Comparison of ENCODE assay signal across 27 cellular contexts in genomic region chr22:50463188-50463900, GRCh38. TPM values are rescaled to one million over a fixed set of nuclear protein-coding genes. Genes with fewer than 3 reads are reported as not detected.
A peak's percentile ranks its signal among the peaks of the same experiment; 100 is the strongest.
DNase-seq lines count a peak whose midpoint lies in the region; ATAC-seq, FAIRE-seq and TF ChIP-seq lines count a peak whose summit lies in the region.
"Had no signal": no experiment of that assay in that cellular context is flagged by ENCODE, and none has a peak within 500 bp of the region (broad histone marks: within the 10 kb centered on the region; RNA-seq: fewer than 3 reads in every experiment).

No MANE protein-coding gene starts in this region.

- in situ Hi-C loops in HepG2 (cut with HindIII; ENCODE audit: extremely low pct_ligation_motif_present, low pct_unique_long_range_greater_than_20kb) = no loop called here

- no peak for FAIRE-seq in HepG2 (lab: Jason Lieb, UNC)
- FAIRE-seq: GM12878 had no signal

- no peak overlapping the region for H3K9ac ChIP-seq in HepG2 (ENCODE audit: insufficient read depth, low read depth, low read length)

- POLR2A ChIA-PET in HepG2 (lab: Yijun Ruan, JAX) = no interaction called here

- H3K36me3 ChIP-seq in HepG2 (replicated peaks in 1 of 2; ENCODE audit: control insufficient read depth in 1 of 2, insufficient read depth in 2 of 2, low read length in 2 of 2) (peaks cover 38 to 69% of the 10 kb centered on the region in 2 experiments; a peak in 4 of 5 replicates), right lobe of liver (peaks cover 4 to 79% (median 48%) of the 10 kb centered on the region in 4 donors)

- no peaks in the 10 kb centered on the region for H4K20me1 ChIP-seq in HepG2 (ENCODE audit: insufficient read depth, low read length)

- H2AFZ ChIP-seq in HepG2 (ENCODE audit: low read length) = no peak overlapping the region

- H3K36me3 Mint-ChIP-seq in glutamatergic neuron (ENCODE audit: unreplicated experiment) = no peaks in the 10 kb centered on the region
- H3K36me3 Mint-ChIP-seq in stimulated activated effector memory CD8-positive, alpha-beta T cell treated with anti-CD3 and anti-CD28 coated beads, Interleukin-12 subunit alpha, Interleukin-12 subunit beta, amount 100 ng/mL, for 72 hours = peaks cover 78% of the 10 kb centered on the region
- H3K36me3 Mint-ChIP-seq in activated naive CD8-positive, alpha-beta T cell treated with anti-CD3 and anti-CD28 coated beads, Interleukin-2, amount 50 U/mL, for 24 hours (ENCODE audit: low read depth) = peaks cover 16% of the 10 kb centered on the region

- TF ChIP-seq POLR2A in HepG2 (IDR thresholded peaks at IDR 0.05; ENCODE audit: insufficient read depth in 1 of 2, low read depth in 2 of 2, low read length in 2 of 2) (no peak), right lobe of liver (IDR thresholded peaks at IDR 0.05) (no peak)

- H3K4me2 ChIP-seq in HepG2 (ENCODE audit: low read depth, low read length) = no peak overlapping the region

- no peak for TF ChIP-seq EP300 in HepG2 (IDR thresholded peaks at IDR 0.05; ENCODE audit: low read depth in 2 of 2, low read length in 2 of 2)
- no peak for TF ChIP-seq EP300 in HepG2 (CRISPR knock-in tag; IDR thresholded peaks at IDR 0.05; ENCODE audit: borderline replicate concordance)

- no peaks in the 10 kb centered on the region for H3K9me3 ChIP-seq in HepG2 (ENCODE audit: low read length)
- no peaks in the 10 kb centered on the region for H3K9me3 ChIP-seq in right lobe of liver
- H3K9me3 ChIP-seq: Caco-2 had no signal

- no peak overlapping the region for H3K4me3 Mint-ChIP-seq in glutamatergic neuron (ENCODE audit: unreplicated experiment)
- H3K4me3 Mint-ChIP-seq in stimulated activated effector memory CD8-positive, alpha-beta T cell treated with anti-CD3 and anti-CD28 coated beads, Interleukin-12 subunit alpha, Interleukin-12 subunit beta, amount 100 ng/mL, for 72 hours = no peak overlapping the region
- no peak overlapping the region for H3K4me3 Mint-ChIP-seq in activated naive CD8-positive, alpha-beta T cell treated with anti-CD3 and anti-CD28 coated beads, Interleukin-2, amount 50 U/mL, for 24 hours

- no peak for TF ChIP-seq RAD21 in HepG2 (CRISPR knock-in tag; IDR thresholded peaks at IDR 0.05)

- CTCF ChIA-PET in HepG2 (lab: Yijun Ruan, JAX; ENCODE audit: low intra/inter-chr PET ratio, low total read pairs) = no interaction called here

- 96% methylated on average over 17 of the region's 28 CpGs for WGBS in HepG2 (ENCODE audit: low lambda C conversion rate)
- WGBS in right lobe of liver (ENCODE audit: insufficient coverage, low coverage, low lambda C conversion rate, missing lambda C conversion rate) = 93% methylated on average over 11 of the region's 28 CpGs

- no peak for ATAC-seq in HepG2
- no peak for ATAC-seq in right lobe of liver
- no peak for ATAC-seq in stimulated activated effector memory CD8-positive, alpha-beta T cell treated with anti-CD3 and anti-CD28 coated beads, Interleukin-12 subunit alpha, Interleukin-12 subunit beta, amount 100 ng/mL, for 72 hours
- ATAC-seq in activated naive CD8-positive, alpha-beta T cell treated with anti-CD3 and anti-CD28 coated beads, Interleukin-2, amount 50 U/mL, for 24 hours = no peak
- ATAC-seq in GM21619 (IDR thresholded peaks at IDR 0.05; ENCODE audit: unreplicated experiment) = no peak
- no peak for ATAC-seq in HG03469 (IDR thresholded peaks at IDR 0.05; ENCODE audit: unreplicated experiment)
- ATAC-seq: GM12878, HCT116, Panc1 had no signal

- intact Hi-C loops in HepG2 (cut with micrococcal nuclease; ENCODE audit: unreplicated experiment) (no loop called here), right lobe of liver (cut with DNase I) (no loop called here)

- no peaks in the 10 kb centered on the region for H3K79me2 ChIP-seq in HepG2 (ENCODE audit: insufficient read depth, low read length)

- H3K27ac ChIP-seq in HepG2 (ENCODE audit: extremely low read length, insufficient read depth, low read length) = no peak overlapping the region
- H3K27ac ChIP-seq in right lobe of liver = no peak overlapping the region
- H3K27ac ChIP-seq: HL-60 had no signal

- peaks cover 11% of the 10 kb centered on the region for H3K27me3 Mint-ChIP-seq in glutamatergic neuron (ENCODE audit: unreplicated experiment)
- no peaks in the 10 kb centered on the region for H3K27me3 Mint-ChIP-seq in activated naive CD8-positive, alpha-beta T cell treated with anti-CD3 and anti-CD28 coated beads, Interleukin-2, amount 50 U/mL, for 24 hours

- peaks cover under 1% of the 10 kb centered on the region for H3K4me1 Mint-ChIP-seq in glutamatergic neuron (ENCODE audit: low read depth, unreplicated experiment)
- H3K4me1 Mint-ChIP-seq in stimulated activated effector memory CD8-positive, alpha-beta T cell treated with anti-CD3 and anti-CD28 coated beads, Interleukin-12 subunit alpha, Interleukin-12 subunit beta, amount 100 ng/mL, for 72 hours = peaks cover 20% of the 10 kb centered on the region
- peaks cover 9% of the 10 kb centered on the region for H3K4me1 Mint-ChIP-seq in activated naive CD8-positive, alpha-beta T cell treated with anti-CD3 and anti-CD28 coated beads, Interleukin-2, amount 50 U/mL, for 24 hours

- H3K4me3 ChIP-seq in HepG2 (replicated peaks in 1 of 3; ENCODE audit: insufficient read depth in 1 of 3, low read depth in 2 of 3, low read length in 3 of 3) = no peak overlapping the region
- no peak overlapping the region for H3K4me3 ChIP-seq in right lobe of liver
- H3K4me3 ChIP-seq: GM12878 had no signal

- H3K4me1 ChIP-seq in HepG2 (ENCODE audit: insufficient read depth, low read length) = no peaks in the 10 kb centered on the region
- H3K4me1 ChIP-seq in right lobe of liver = no peaks in the 10 kb centered on the region

- no TSS peak for BruUV-seq in HepG2 (replicated peaks; lab: Mats Ljungman, UMichigan)

- H3K27me3 ChIP-seq in HepG2 (ENCODE audit: control insufficient read depth in 1 of 2, insufficient read depth in 2 of 2, low read length in 2 of 2) (no peaks in the 10 kb centered on the region), right lobe of liver (no peaks in the 10 kb centered on the region)

- TF ChIP-seq CTCF in HepG2 (CRISPR knock-in tag; IDR thresholded peaks at IDR 0.05) = no peak
- TF ChIP-seq CTCF in right lobe of liver (IDR thresholded peaks at IDR 0.05) = no peak
- TF ChIP-seq CTCF in glutamatergic neuron (IDR thresholded peaks at IDR 0.05; ENCODE audit: partially characterized antibody, unreplicated experiment) = no peak

- no peak for DNase-seq in HepG2 (ENCODE audit: low spot score)
- no peak for DNase-seq in right lobe of liver
- no peak for DNase-seq in glutamatergic neuron
- no peak for DNase-seq in stimulated activated effector memory CD8-positive, alpha-beta T cell treated with anti-CD3 and anti-CD28 coated beads, Interleukin-12 subunit alpha, Interleukin-12 subunit beta, amount 100 ng/mL, for 72 hours (ENCODE audit: low spot score in 2 of 2)
- no peak for DNase-seq in activated naive CD8-positive, alpha-beta T cell treated with anti-CD3 and anti-CD28 coated beads, Interleukin-2, amount 50 U/mL, for 24 hours
- DNase-seq: Caco-2, DMS 273 treated with DMSO at 0.1 percent for 48 hours, DMS79, EL, GDM1, NCI-H1048, NCI-H1417, NCI-H1694 treated with DMSO at 0.1 percent for 48 hours, NCI-H2081, NCI-H2171, NCI-H226, NCI-H510A, NCI-H69, SHP77 treated with DMSO at 0.1 percent for 48 hours had no signal

- H3K27ac Mint-ChIP-seq in glutamatergic neuron (ENCODE audit: unreplicated experiment) = peak overlapping the region; percentile 55
- peak overlapping the region; percentile 65 for H3K27ac Mint-ChIP-seq in stimulated activated effector memory CD8-positive, alpha-beta T cell treated with anti-CD3 and anti-CD28 coated beads, Interleukin-12 subunit alpha, Interleukin-12 subunit beta, amount 100 ng/mL, for 72 hours
- no peak overlapping the region for H3K27ac Mint-ChIP-seq in activated naive CD8-positive, alpha-beta T cell treated with anti-CD3 and anti-CD28 coated beads, Interleukin-2, amount 50 U/mL, for 24 hours

- peaks cover 5% of the 10 kb centered on the region for H3K9me3 Mint-ChIP-seq in glutamatergic neuron (ENCODE audit: unreplicated experiment)
- no peaks in the 10 kb centered on the region for H3K9me3 Mint-ChIP-seq in stimulated activated effector memory CD8-positive, alpha-beta T cell treated with anti-CD3 and anti-CD28 coated beads, Interleukin-12 subunit alpha, Interleukin-12 subunit beta, amount 100 ng/mL, for 72 hours
- H3K9me3 Mint-ChIP-seq in activated naive CD8-positive, alpha-beta T cell treated with anti-CD3 and anti-CD28 coated beads, Interleukin-2, amount 50 U/mL, for 24 hours = no peaks in the 10 kb centered on the region

RNA-seq across cellular contexts. Expression of gene SBF1, which starts 11.5 kb away (rescaled TPM):
- total RNA-seq in HepG2 (2016; rRNA removed; fragmentation: Illumina TruSeq; extraction: Trizol) = 21.3 and 40.9 TPM in 2 replicates
- total RNA-seq in HepG2 (2016; cell fraction: cytosol; rRNA removed; fragmentation: Illumina TruSeq; extraction: Trizol; ENCODE audit: low read depth) = 10.6 and 11.9 TPM in 2 replicates
- 18.4 and 42.1 TPM in 2 replicates for total RNA-seq in HepG2 (2016; cell fraction: insoluble cytoplasmic fraction; rRNA removed; fragmentation: Illumina TruSeq; extraction: Trizol)
- 25.7 and 27.6 TPM in 2 replicates for total RNA-seq in HepG2 (2016; cell fraction: membrane; rRNA removed; fragmentation: Illumina TruSeq; extraction: Trizol)
- total RNA-seq in HepG2 (2016; cell fraction: nucleus; rRNA removed; fragmentation: Illumina TruSeq; extraction: Trizol) = 35.2 and 39.9 TPM in 2 replicates
- polyA plus RNA-seq in HepG2 (2011; rRNA removed) = 31.7 and 43.3 TPM in 2 replicates
- 23.0 and 36.7 TPM in 2 replicates for polyA plus RNA-seq in HepG2 (2011; cell fraction: cytosol; rRNA removed)
- polyA plus RNA-seq in HepG2 (2011; cell fraction: nucleus; rRNA removed) = 212 and 268 TPM in 2 replicates
- 35.0 and 42.8 TPM in 2 replicates for polyA plus RNA-seq in HepG2 (2012)
- 5.2 and 5.5 TPM in 2 replicates for polyA plus RNA-seq in HepG2 (2016; cell fraction: cytosol; fragmentation: Illumina TruSeq; extraction: Trizol; ENCODE audit: low read depth)
- polyA plus RNA-seq in HepG2 (2016; cell fraction: insoluble cytoplasmic fraction; fragmentation: Illumina TruSeq; extraction: Trizol; ENCODE audit: low read depth) = 23.9 and 35.9 TPM in 2 replicates
- polyA plus RNA-seq in HepG2 (2016; cell fraction: membrane; fragmentation: Illumina TruSeq; extraction: Trizol; ENCODE audit: low read depth) = 16.7 and 21.6 TPM in 2 replicates
- polyA plus RNA-seq in HepG2 (2016; cell fraction: nucleus; fragmentation: Illumina TruSeq; extraction: Trizol; ENCODE audit: insufficient read depth, low read depth) = 92.6 and 93.2 TPM in 2 replicates
- polyA minus RNA-seq in HepG2 (2011; rRNA and poly(A)+ RNA removed; ENCODE audit: low replicate concordance) = 67.4 and 124 TPM in 2 replicates
- 36.5 and 37.3 TPM in 2 replicates for polyA minus RNA-seq in HepG2 (2011; cell fraction: cytosol; rRNA and poly(A)+ RNA removed)
- polyA minus RNA-seq in HepG2 (2011; cell fraction: nucleus; rRNA and poly(A)+ RNA removed) = 65.0 and 67.6 TPM in 2 replicates
- 10 to 100 TPM; 18.3 to 28.9 (median 22.8) TPM for total RNA-seq in right lobe of liver
- 206 TPM for total RNA-seq in glutamatergic neuron (ENCODE audit: unreplicated experiment)

RNA-seq across cellular contexts. Expression of gene ADM2, which starts 18.0 kb away (rescaled TPM):
- total RNA-seq in HepG2 (2016; rRNA removed; fragmentation: Illumina TruSeq; extraction: Trizol) = 0.76 and 1.2 TPM in 2 replicates
- 0.10 and 0.18 TPM in 2 replicates for total RNA-seq in HepG2 (2016; cell fraction: cytosol; rRNA removed; fragmentation: Illumina TruSeq; extraction: Trizol; ENCODE audit: low read depth)
- 0.68 and 1.4 TPM in 2 replicates for total RNA-seq in HepG2 (2016; cell fraction: insoluble cytoplasmic fraction; rRNA removed; fragmentation: Illumina TruSeq; extraction: Trizol)
- total RNA-seq in HepG2 (2016; cell fraction: membrane; rRNA removed; fragmentation: Illumina TruSeq; extraction: Trizol) = 0.68 and 0.83 TPM in 2 replicates
- 1.3 and 1.9 TPM in 2 replicates for total RNA-seq in HepG2 (2016; cell fraction: nucleus; rRNA removed; fragmentation: Illumina TruSeq; extraction: Trizol)
- polyA plus RNA-seq in HepG2 (2011; rRNA removed) = 3.0 and 4.0 TPM in 2 replicates
- polyA plus RNA-seq in HepG2 (2011; cell fraction: cytosol; rRNA removed) = 2.7 and 2.8 TPM in 2 replicates
- polyA plus RNA-seq in HepG2 (2011; cell fraction: nucleus; rRNA removed) = 7.0 and 9.2 TPM in 2 replicates
- polyA plus RNA-seq in HepG2 (2012) = 3.7 and 10.8 TPM in 2 replicates
- 0.40 and 0.43 TPM in 2 replicates for polyA plus RNA-seq in HepG2 (2016; cell fraction: cytosol; fragmentation: Illumina TruSeq; extraction: Trizol; ENCODE audit: low read depth)
- 1.3 and 1.6 TPM in 2 replicates for polyA plus RNA-seq in HepG2 (2016; cell fraction: insoluble cytoplasmic fraction; fragmentation: Illumina TruSeq; extraction: Trizol; ENCODE audit: low read depth)
- 0.73 and 0.76 TPM in 2 replicates for polyA plus RNA-seq in HepG2 (2016; cell fraction: membrane; fragmentation: Illumina TruSeq; extraction: Trizol; ENCODE audit: low read depth)
- polyA plus RNA-seq in HepG2 (2016; cell fraction: nucleus; fragmentation: Illumina TruSeq; extraction: Trizol; ENCODE audit: insufficient read depth, low read depth) = 6.0 and 6.1 TPM in 2 replicates
- polyA minus RNA-seq in HepG2 (2011; rRNA and poly(A)+ RNA removed; ENCODE audit: low replicate concordance) = 0.94 and 3.6 TPM in 2 replicates
- 3.0 and 3.9 TPM in 2 replicates for polyA minus RNA-seq in HepG2 (2011; cell fraction: cytosol; rRNA and poly(A)+ RNA removed)
- 2.7 and 3.0 TPM in 2 replicates for polyA minus RNA-seq in HepG2 (2011; cell fraction: nucleus; rRNA and poly(A)+ RNA removed)
- 10 to 100 TPM in 1 of 6 experiments, 1 to 10 TPM in 5; 1.0 to 19.2 (median 2.2) TPM for total RNA-seq in right lobe of liver
- total RNA-seq in glutamatergic neuron (ENCODE audit: unreplicated experiment) = 37.6 TPM
- total RNA-seq: A172 had no signal

RNA-seq across cellular contexts. Expression of gene MIOX, which starts 23.3 kb away (rescaled TPM):
- total RNA-seq in HepG2 (2016; rRNA removed; fragmentation: Illumina TruSeq; extraction: Trizol) (1.2 and 1.5 TPM in 2 replicates), right lobe of liver (not detected), glutamatergic neuron (ENCODE audit: unreplicated experiment) (4.0 TPM)
- total RNA-seq in HepG2 (2016; cell fraction: cytosol; rRNA removed; fragmentation: Illumina TruSeq; extraction: Trizol; ENCODE audit: low read depth) = 1.2 and 1.7 TPM in 2 replicates
- total RNA-seq in HepG2 (2016; cell fraction: insoluble cytoplasmic fraction; rRNA removed; fragmentation: Illumina TruSeq; extraction: Trizol) = 1.3 and 2.0 TPM in 2 replicates
- 1.9 and 2.9 TPM in 2 replicates for total RNA-seq in HepG2 (2016; cell fraction: membrane; rRNA removed; fragmentation: Illumina TruSeq; extraction: Trizol)
- total RNA-seq in HepG2 (2016; cell fraction: nucleus; rRNA removed; fragmentation: Illumina TruSeq; extraction: Trizol) = 1.7 and 2.7 TPM in 2 replicates
- polyA plus RNA-seq in HepG2 (2011; rRNA removed) = 2.9 and 5.0 TPM in 2 replicates
- 2.3 and 3.0 TPM in 2 replicates for polyA plus RNA-seq in HepG2 (2011; cell fraction: cytosol; rRNA removed)
- polyA plus RNA-seq in HepG2 (2011; cell fraction: nucleus; rRNA removed) = 27.0 and 27.4 TPM in 2 replicates
- 1.8 and 3.2 TPM in 2 replicates for polyA plus RNA-seq in HepG2 (2012)
- polyA plus RNA-seq in HepG2 (2016; cell fraction: cytosol; fragmentation: Illumina TruSeq; extraction: Trizol; ENCODE audit: low read depth) = 2.6 and 2.7 TPM in 2 replicates
- 1.4 and 1.6 TPM in 2 replicates for polyA plus RNA-seq in HepG2 (2016; cell fraction: insoluble cytoplasmic fraction; fragmentation: Illumina TruSeq; extraction: Trizol; ENCODE audit: low read depth)
- 1.6 and 1.8 TPM in 2 replicates for polyA plus RNA-seq in HepG2 (2016; cell fraction: membrane; fragmentation: Illumina TruSeq; extraction: Trizol; ENCODE audit: low read depth)
- 3.9 and 5.8 TPM in 2 replicates for polyA plus RNA-seq in HepG2 (2016; cell fraction: nucleus; fragmentation: Illumina TruSeq; extraction: Trizol; ENCODE audit: insufficient read depth, low read depth)
- polyA minus RNA-seq in HepG2 (2011; rRNA and poly(A)+ RNA removed; ENCODE audit: low replicate concordance) = 5.0 TPM in 1 of 2 replicates, not detected in the other
- polyA minus RNA-seq in HepG2 (2011; cell fraction: cytosol; rRNA and poly(A)+ RNA removed) = 1.1 TPM in 1 of 2 replicates, not detected in the other
- 1.2 and 2.2 TPM in 2 replicates for polyA minus RNA-seq in HepG2 (2011; cell fraction: nucleus; rRNA and poly(A)+ RNA removed)
- total RNA-seq: A172, Caco-2, GM12878, H4 had no signal

RNA-seq across cellular contexts. Expression of gene LMF2, which starts 44.2 kb away (rescaled TPM):
- total RNA-seq in HepG2 (2016; rRNA removed; fragmentation: Illumina TruSeq; extraction: Trizol) (10.2 and 30.6 TPM in 2 replicates), right lobe of liver (10 to 100 TPM; 33.2 to 47.6 (median 41.7) TPM), glutamatergic neuron (ENCODE audit: unreplicated experiment) (62.2 TPM)
- total RNA-seq in HepG2 (2016; cell fraction: cytosol; rRNA removed; fragmentation: Illumina TruSeq; extraction: Trizol; ENCODE audit: low read depth) = 6.3 and 7.5 TPM in 2 replicates
- total RNA-seq in HepG2 (2016; cell fraction: insoluble cytoplasmic fraction; rRNA removed; fragmentation: Illumina TruSeq; extraction: Trizol) = 8.1 and 32.3 TPM in 2 replicates
- total RNA-seq in HepG2 (2016; cell fraction: membrane; rRNA removed; fragmentation: Illumina TruSeq; extraction: Trizol) = 12.9 and 13.8 TPM in 2 replicates
- 37.5 and 43.9 TPM in 2 replicates for total RNA-seq in HepG2 (2016; cell fraction: nucleus; rRNA removed; fragmentation: Illumina TruSeq; extraction: Trizol)
- polyA plus RNA-seq in HepG2 (2011; rRNA removed) = 23.3 and 37.9 TPM in 2 replicates
- 18.2 and 36.8 TPM in 2 replicates for polyA plus RNA-seq in HepG2 (2011; cell fraction: cytosol; rRNA removed)
- polyA plus RNA-seq in HepG2 (2011; cell fraction: nucleus; rRNA removed) = 284 and 409 TPM in 2 replicates
- 20.6 and 26.6 TPM in 2 replicates for polyA plus RNA-seq in HepG2 (2012)
- polyA plus RNA-seq in HepG2 (2016; cell fraction: cytosol; fragmentation: Illumina TruSeq; extraction: Trizol; ENCODE audit: low read depth) = 9.6 and 9.7 TPM in 2 replicates
- 10.4 and 13.2 TPM in 2 replicates for polyA plus RNA-seq in HepG2 (2016; cell fraction: insoluble cytoplasmic fraction; fragmentation: Illumina TruSeq; extraction: Trizol; ENCODE audit: low read depth)
- 11.7 and 14.1 TPM in 2 replicates for polyA plus RNA-seq in HepG2 (2016; cell fraction: membrane; fragmentation: Illumina TruSeq; extraction: Trizol; ENCODE audit: low read depth)
- 103 and 105 TPM in 2 replicates for polyA plus RNA-seq in HepG2 (2016; cell fraction: nucleus; fragmentation: Illumina TruSeq; extraction: Trizol; ENCODE audit: insufficient read depth, low read depth)
- 33.1 and 122 TPM in 2 replicates for polyA minus RNA-seq in HepG2 (2011; rRNA and poly(A)+ RNA removed; ENCODE audit: low replicate concordance)
- polyA minus RNA-seq in HepG2 (2011; cell fraction: cytosol; rRNA and poly(A)+ RNA removed) = 51.0 and 56.0 TPM in 2 replicates
- 27.5 and 28.8 TPM in 2 replicates for polyA minus RNA-seq in HepG2 (2011; cell fraction: nucleus; rRNA and poly(A)+ RNA removed)

RNA-seq across cellular contexts. Expression of gene NCAPH2, which starts 44.7 kb away (rescaled TPM):
- total RNA-seq in HepG2 (2016; rRNA removed; fragmentation: Illumina TruSeq; extraction: Trizol) (44.1 and 64.4 TPM in 2 replicates), right lobe of liver (10 to 100 TPM; 11.4 to 17.3 (median 13.9) TPM), glutamatergic neuron (ENCODE audit: unreplicated experiment) (52.9 TPM)
- 21.9 and 25.9 TPM in 2 replicates for total RNA-seq in HepG2 (2016; cell fraction: cytosol; rRNA removed; fragmentation: Illumina TruSeq; extraction: Trizol; ENCODE audit: low read depth)
- 38.6 and 60.9 TPM in 2 replicates for total RNA-seq in HepG2 (2016; cell fraction: insoluble cytoplasmic fraction; rRNA removed; fragmentation: Illumina TruSeq; extraction: Trizol)
- 36.3 and 40.8 TPM in 2 replicates for total RNA-seq in HepG2 (2016; cell fraction: membrane; rRNA removed; fragmentation: Illumina TruSeq; extraction: Trizol)
- 55.8 and 71.9 TPM in 2 replicates for total RNA-seq in HepG2 (2016; cell fraction: nucleus; rRNA removed; fragmentation: Illumina TruSeq; extraction: Trizol)
- 27.6 and 28.1 TPM in 2 replicates for polyA plus RNA-seq in HepG2 (2011; rRNA removed)
- 14.9 and 27.9 TPM in 2 replicates for polyA plus RNA-seq in HepG2 (2011; cell fraction: cytosol; rRNA removed)
- polyA plus RNA-seq in HepG2 (2011; cell fraction: nucleus; rRNA removed) = 133 and 198 TPM in 2 replicates
- polyA plus RNA-seq in HepG2 (2012) = 18.5 and 22.1 TPM in 2 replicates
- 19.2 and 20.6 TPM in 2 replicates for polyA plus RNA-seq in HepG2 (2016; cell fraction: cytosol; fragmentation: Illumina TruSeq; extraction: Trizol; ENCODE audit: low read depth)
- 35.4 and 35.6 TPM in 2 replicates for polyA plus RNA-seq in HepG2 (2016; cell fraction: insoluble cytoplasmic fraction; fragmentation: Illumina TruSeq; extraction: Trizol; ENCODE audit: low read depth)
- polyA plus RNA-seq in HepG2 (2016; cell fraction: membrane; fragmentation: Illumina TruSeq; extraction: Trizol; ENCODE audit: low read depth) = 30.3 and 30.4 TPM in 2 replicates
- polyA plus RNA-seq in HepG2 (2016; cell fraction: nucleus; fragmentation: Illumina TruSeq; extraction: Trizol; ENCODE audit: insufficient read depth, low read depth) = 141 and 144 TPM in 2 replicates
- polyA minus RNA-seq in HepG2 (2011; rRNA and poly(A)+ RNA removed; ENCODE audit: low replicate concordance) = 32.7 and 68.1 TPM in 2 replicates
- polyA minus RNA-seq in HepG2 (2011; cell fraction: cytosol; rRNA and poly(A)+ RNA removed) = 16.6 and 22.2 TPM in 2 replicates
- 13.8 and 21.0 TPM in 2 replicates for polyA minus RNA-seq in HepG2 (2011; cell fraction: nucleus; rRNA and poly(A)+ RNA removed)
